In the genomic region with DNA sequence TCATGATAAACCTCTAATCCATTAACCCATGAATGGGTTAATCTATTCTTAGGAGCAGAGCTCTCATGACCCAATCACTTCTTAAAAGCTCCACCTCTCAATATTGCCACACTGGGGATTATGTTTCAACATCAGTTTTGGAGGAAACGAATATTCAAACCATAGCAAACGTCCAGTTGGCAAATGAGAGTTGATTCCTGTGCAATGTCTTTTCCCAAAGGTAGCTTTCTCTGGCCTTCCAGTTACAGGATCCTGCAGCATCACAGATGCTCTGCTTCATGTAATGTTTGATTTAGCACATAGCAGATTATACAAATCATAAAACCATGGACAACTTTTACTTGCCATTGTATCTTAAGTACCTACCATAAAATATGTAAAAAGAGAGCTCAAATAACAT, we compare ENCODE assay signal across 25 cellular contexts.
A peak's percentile ranks its signal among the peaks of the same experiment; 100 is the strongest.
DNase-seq lines count a peak whose midpoint lies in the region; ATAC-seq, FAIRE-seq and TF ChIP-seq lines count a peak whose summit lies in the region.
"Had no signal": no experiment of that assay in that cellular context is flagged by ENCODE, and none has a peak within 500 bp of the region (broad histone marks: within the 10 kb centered on the region; RNA-seq: fewer than 3 reads in every experiment).

No MANE protein-coding gene starts in this region.

- DNase-seq in left ventricle myocardium superior: no peak
- DNase-seq in right atrium auricular region (ENCODE audit: low spot score): no peak
- DNase-seq in astrocyte (ENCODE audit: low read depth): no peak
- DNase-seq in mesenchymal stem cell: no peak
- DNase-seq in NCI-H1092 treated with DMSO at 0.1 percent for 48 hours (lab: John Stamatoyannopoulos, UW): no peak
- no peak for DNase-seq in stimulated activated CD4-positive, alpha-beta T cell treated with anti-CD3 and anti-CD28 coated beads, Interleukin-4, amount 100 ng/mL, for 24 hours
- no peak for DNase-seq in ecto neural progenitor cell (ENCODE audit: low spot score)
- no peak for DNase-seq in lower lobe of right lung
- DNase-seq: activated CD8-positive, alpha-beta T cell treated with anti-CD3 and anti-CD28 coated beads for 36 hours; activated naive CD4-positive, alpha-beta T cell treated with Interleukin-2 at 50 U/mL for 16 hours; activated T-cell treated with anti-CD3 and anti-CD28 coated beads, Interleukin-2, amount 50 U/mL, for 1 hour; cerebellar nuclear complex; DMS 273 treated with DMSO at 0.1 percent for 48 hours; effector memory CD8-positive, alpha-beta T cell; GF-D8; hippocampal formation; islet precursor cell; mesendoderm; natural killer cell; NCI-H1436 treated with DMSO at 0.1 percent for 48 hours; NCI-H345 had no signal

- H3K79me2 ChIP-seq in astrocyte (ENCODE audit: insufficient read depth, low read length): no peaks in the 10 kb centered on the region

- no peak overlapping the region for H3K18ac ChIP-seq in mesenchymal stem cell (ENCODE audit: low read depth in 1 of 2, low read length in 2 of 2)

- H3K9ac ChIP-seq in astrocyte (ENCODE audit: low read length): no peak overlapping the region
- peak overlapping the region; percentile 66 for H3K9ac ChIP-seq in mesenchymal stem cell (ENCODE audit: low read length)

- H3K27ac ChIP-seq in right atrium auricular region: no peak overlapping the region
- no peak overlapping the region for H3K27ac ChIP-seq in astrocyte (ENCODE audit: low read depth, low read length)
- H3K27ac ChIP-seq in mesenchymal stem cell (ENCODE audit: low read length, poor library complexity, severe bottlenecking): no peak overlapping the region
- H3K27ac ChIP-seq in lower lobe of right lung: no peak overlapping the region
- H3K27ac ChIP-seq: vagina had no signal

- no peak overlapping the region for H3K14ac ChIP-seq in mesenchymal stem cell (ENCODE audit: low read length in 2 of 2)

- no peaks in the 10 kb centered on the region for H3K36me3 Mint-ChIP-seq in astrocyte (ENCODE audit: low read depth, unreplicated experiment)
- H3K36me3 Mint-ChIP-seq: natural killer cell had no signal

- H2BK120ac ChIP-seq in mesenchymal stem cell (ENCODE audit: low read depth, low read length): no peak overlapping the region

- no peak overlapping the region for H2BK5ac ChIP-seq in mesenchymal stem cell (ENCODE audit: low read depth, low read length, poor library complexity, severe bottlenecking)

- H2AK5ac ChIP-seq in mesenchymal stem cell (ENCODE audit: low read length, severe bottlenecking): no peak overlapping the region

- H3K9me3 ChIP-seq in right atrium auricular region (no peaks in the 10 kb centered on the region), astrocyte (ENCODE audit: insufficient read depth, low read depth, low read length) (no peaks in the 10 kb centered on the region), mesenchymal stem cell (ENCODE audit: control insufficient read depth, low read length) (no peaks in the 10 kb centered on the region), lower lobe of right lung (no peaks in the 10 kb centered on the region)
- H3K9me3 ChIP-seq: vagina had no signal

- H3K36me3 ChIP-seq in right atrium auricular region (no peaks in the 10 kb centered on the region), astrocyte (ENCODE audit: insufficient read depth, low read length) (no peaks in the 10 kb centered on the region), mesenchymal stem cell (ENCODE audit: control insufficient read depth in 1 of 2, insufficient read depth in 2 of 2, low read depth in 1 of 2, low read length in 2 of 2) (no peaks in the 10 kb centered on the region), lower lobe of right lung (no peaks in the 10 kb centered on the region)
- H3K36me3 ChIP-seq: vagina had no signal

- no peaks in the 10 kb centered on the region for H3K79me1 ChIP-seq in mesenchymal stem cell (replicated peaks; ENCODE audit: low read length, poor library complexity, severe bottlenecking)

- H4K20me1 ChIP-seq in astrocyte (ENCODE audit: insufficient read depth, low read length): no peaks in the 10 kb centered on the region

- H3K23ac ChIP-seq in mesenchymal stem cell (ENCODE audit: low read length in 2 of 2): no peak overlapping the region

- no peak overlapping the region for H2BK12ac ChIP-seq in mesenchymal stem cell (ENCODE audit: low read length in 2 of 2)

- no peak overlapping the region for H4K91ac ChIP-seq in mesenchymal stem cell (ENCODE audit: low read length)

- H3K27me3 Mint-ChIP-seq in astrocyte (ENCODE audit: low read depth, unreplicated experiment): peaks cover 7% of the 10 kb centered on the region
- H3K27me3 Mint-ChIP-seq: activated CD8-positive, alpha-beta T cell treated with anti-CD3 and anti-CD28 coated beads for 36 hours; effector memory CD8-positive, alpha-beta T cell had no signal

- H2BK15ac ChIP-seq in mesenchymal stem cell (ENCODE audit: low read depth, poor library complexity, severe bottlenecking): no peak overlapping the region

- peak; percentile 75 for FAIRE-seq in astrocyte (lab: Jason Lieb, UNC)
- FAIRE-seq: GM12878, H1 had no signal

- no peak overlapping the region for H3K27ac Mint-ChIP-seq in astrocyte (ENCODE audit: unreplicated experiment)
- H3K27ac Mint-ChIP-seq: activated CD8-positive, alpha-beta T cell treated with anti-CD3 and anti-CD28 coated beads for 36 hours; effector memory CD8-positive, alpha-beta T cell; natural killer cell; T-helper 1 cell treated with Interleukin-12 subunit alpha and Interleukin-12 subunit beta and Interleukin-4 antibody, amounts not matched to agents 30 μg/mL and 1 μg/mL, for 36 hours had no signal

- H3K4me1 Mint-ChIP-seq in astrocyte (ENCODE audit: low read depth, unreplicated experiment): peaks cover 3% of the 10 kb centered on the region
- H3K4me1 Mint-ChIP-seq: natural killer cell had no signal

- H3K4me3 ChIP-seq in right atrium auricular region (no peak overlapping the region), astrocyte (ENCODE audit: insufficient read depth, low read depth, low read length) (no peak overlapping the region), mesenchymal stem cell (ENCODE audit: insufficient read depth in 1 of 2, low read depth in 1 of 2, low read length in 2 of 2) (no peak overlapping the region), lower lobe of right lung (no peak overlapping the region)
- H3K4me3 ChIP-seq: GM12878, vagina had no signal

- no peak overlapping the region for H3K4me2 ChIP-seq in astrocyte (ENCODE audit: low read length)
- H3K4me2 ChIP-seq in mesenchymal stem cell (ENCODE audit: low read length, poor library complexity, severe bottlenecking): no peak overlapping the region

- 73% methylated on average over 2 of the region's 2 CpGs for WGBS in mesenchymal stem cell

- H3K27me3 ChIP-seq in right atrium auricular region: no peaks in the 10 kb centered on the region
- peaks cover 2% of the 10 kb centered on the region for H3K27me3 ChIP-seq in astrocyte (ENCODE audit: insufficient read depth, low read length)
- peaks cover 0 to 20% of the 10 kb centered on the region in 2 experiments for H3K27me3 ChIP-seq in mesenchymal stem cell (ENCODE audit: control insufficient read depth in 1 of 2, insufficient read depth in 1 of 2, low read length in 2 of 2)
- no peaks in the 10 kb centered on the region for H3K27me3 ChIP-seq in lower lobe of right lung (ENCODE audit: low read depth)
- H3K27me3 ChIP-seq: vagina had no signal

- no peak overlapping the region for H4K8ac ChIP-seq in mesenchymal stem cell (ENCODE audit: low read length)

- TF ChIP-seq CTCF in right atrium auricular region (IDR thresholded peaks at IDR 0.05) (no peak), astrocyte (IDR thresholded peaks at IDR 0.05; ENCODE audit: insufficient read depth, low read depth, low read length) (no peak), lower lobe of right lung (IDR thresholded peaks at IDR 0.05) (no peak)

- ATAC-seq in left ventricle myocardium superior (peak; percentile 44), lower lobe of right lung (no peak)
- ATAC-seq: activated CD8-positive, alpha-beta T cell treated with anti-CD3 and anti-CD28 coated beads for 36 hours; effector memory CD8-positive, alpha-beta T cell; GM12878; natural killer cell had no signal

- no peak overlapping the region for H2AFZ ChIP-seq in astrocyte (ENCODE audit: low read depth, low read length)
- no peak overlapping the region for H2AFZ ChIP-seq in mesenchymal stem cell (ENCODE audit: low read depth, low read length)

- H3K4me3 Mint-ChIP-seq in astrocyte (ENCODE audit: unreplicated experiment): no peak overlapping the region
- H3K4me3 Mint-ChIP-seq: activated CD8-positive, alpha-beta T cell treated with anti-CD3 and anti-CD28 coated beads for 36 hours; effector memory CD8-positive, alpha-beta T cell; natural killer cell; T-helper 1 cell treated with Interleukin-12 subunit alpha and Interleukin-12 subunit beta and Interleukin-4 antibody, amounts not matched to agents 30 μg/mL and 1 μg/mL, for 36 hours had no signal

- no peak overlapping the region for H3K4ac ChIP-seq in mesenchymal stem cell (ENCODE audit: low read depth in 1 of 2, low read length in 2 of 2)

- no peaks in the 10 kb centered on the region for H3K9me3 Mint-ChIP-seq in astrocyte (ENCODE audit: unreplicated experiment)
- H3K9me3 Mint-ChIP-seq: activated CD8-positive, alpha-beta T cell treated with anti-CD3 and anti-CD28 coated beads for 36 hours; effector memory CD8-positive, alpha-beta T cell; natural killer cell; T-helper 1 cell treated with Interleukin-12 subunit alpha and Interleukin-12 subunit beta and Interleukin-4 antibody, amounts not matched to agents 30 μg/mL and 1 μg/mL, for 36 hours had no signal

- H3K4me1 ChIP-seq in right atrium auricular region (peaks cover 0 to 21% of the 10 kb centered on the region in 2 donors), astrocyte (ENCODE audit: insufficient read depth, low read length) (peaks cover 4% of the 10 kb centered on the region), mesenchymal stem cell (ENCODE audit: control insufficient read depth, insufficient read depth, low read depth, low read length) (peaks cover 4% of the 10 kb centered on the region), lower lobe of right lung (no peaks in the 10 kb centered on the region)
- H3K4me1 ChIP-seq: vagina had no signal

- intact Hi-C loops in left ventricle myocardium superior (cut with micrococcal nuclease): no loop called here
- intact Hi-C loops in lower lobe of right lung (cut with DNase I): no loop called here
